ENCODE assay signal across 8 cellular contexts in the genomic region with DNA sequence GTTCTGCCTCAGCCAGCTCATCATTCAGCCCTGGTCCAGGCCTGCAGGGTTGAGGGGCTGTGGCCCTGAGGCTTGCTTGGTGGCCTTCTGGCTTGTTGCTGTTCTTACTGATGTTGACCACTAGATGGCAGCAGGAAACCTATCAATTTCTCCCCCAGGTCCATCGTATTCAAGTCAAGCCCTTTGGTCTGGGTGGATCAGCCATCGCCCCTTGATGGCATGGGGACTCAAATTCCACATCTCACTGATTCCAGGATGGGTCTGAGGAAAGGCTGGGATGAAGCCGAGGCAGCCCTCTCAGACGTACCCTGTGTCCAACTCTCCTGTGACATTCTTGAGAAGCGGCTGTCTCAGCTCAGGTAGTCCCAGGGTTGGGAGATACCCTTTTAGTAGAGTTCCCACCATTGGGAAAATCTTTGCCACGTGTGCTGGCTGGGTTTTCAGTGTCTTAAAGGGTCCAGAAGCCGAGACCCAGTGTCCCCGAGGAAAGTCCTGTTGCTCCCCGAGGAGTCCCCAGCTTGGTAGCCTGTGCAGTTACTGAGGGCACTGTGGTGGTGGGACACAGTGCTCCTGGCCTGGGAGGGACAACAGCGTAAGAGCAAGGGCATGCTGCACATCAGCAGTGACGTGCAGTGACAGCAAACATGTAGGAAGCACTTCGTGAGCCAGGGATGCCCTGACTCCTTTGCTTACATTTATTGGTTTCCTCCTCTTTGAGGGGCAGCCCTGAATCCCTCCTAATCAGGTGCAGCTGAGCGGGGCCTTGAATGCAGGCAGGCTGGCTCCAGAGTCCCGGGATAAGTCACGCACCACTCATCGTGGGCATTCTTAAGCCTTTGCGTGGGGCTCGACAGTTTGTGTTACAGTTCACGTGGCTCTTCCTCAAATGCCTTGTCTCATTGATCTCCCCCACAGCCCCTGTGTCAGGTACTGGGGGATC. TPM values are rescaled to one million over a fixed set of nuclear protein-coding genes. Genes with fewer than 3 reads are reported as not detected.
A peak's percentile ranks its signal among the peaks of the same experiment; 100 is the strongest.
DNase-seq lines count a peak whose midpoint lies in the region; ATAC-seq and TF ChIP-seq lines count a peak whose summit lies in the region.

No MANE protein-coding gene starts in this region.

- 74 to 77% methylated on average over 18 of the region's 19 CpGs for WGBS in tibial nerve, 2 donors

- H3K27me3 ChIP-seq in BJ (ENCODE audit: control insufficient read depth, insufficient read depth, low read length) (no peaks in the 10 kb centered on the region), tibial nerve (no peaks in the 10 kb centered on the region)

- no peak for ATAC-seq in HG03457 (IDR thresholded peaks at IDR 0.05; ENCODE audit: unreplicated experiment)

- no peak for TF ChIP-seq POLR2A in tibial nerve (IDR thresholded peaks at IDR 0.05)

- H3K36me3 Mint-ChIP-seq in activated CD4-positive, alpha-beta memory T cell treated with anti-CD3 and anti-CD28 coated beads for 36 hours = no peaks in the 10 kb centered on the region

- H3K36me3 ChIP-seq in BJ (ENCODE audit: control insufficient read depth, insufficient read depth, low read length) = no peaks in the 10 kb centered on the region
- peaks cover 0 to 6% (median 0%) of the 10 kb centered on the region in 3 donors for H3K36me3 ChIP-seq in tibial nerve

- H3K9me3 Mint-ChIP-seq in activated CD4-positive, alpha-beta memory T cell treated with anti-CD3 and anti-CD28 coated beads for 36 hours = no peaks in the 10 kb centered on the region

- peaks cover 0 to 66% (median 23%) of the 10 kb centered on the region in 4 donors for H3K4me1 ChIP-seq in tibial nerve

- DNase-seq in BJ (ENCODE audit: low read depth) = no peak
- peak; percentile 71 for DNase-seq in H4 (ENCODE audit: low spot score)
- DNase-seq in NCI-H446 (lab: John Stamatoyannopoulos, UW) = peak; percentile 61 to 81
- peak; percentile 44 for DNase-seq in activated CD4-positive, alpha-beta memory T cell treated with anti-CD3 and anti-CD28 coated beads for 36 hours
- peak; percentile 88 for DNase-seq in epidermal melanocyte (ENCODE audit: insufficient read length, low spot score)
- DNase-seq in midbrain (lab: John Stamatoyannopoulos, UW) = peak; percentile 73
- DNase-seq in tibial nerve (ENCODE audit: low spot score in 2 of 2) = peak in 1 of 2 donors; percentile 52

- H3K27ac Mint-ChIP-seq in activated CD4-positive, alpha-beta memory T cell treated with anti-CD3 and anti-CD28 coated beads for 36 hours = no peak overlapping the region

- H3K9me3 ChIP-seq in tibial nerve = no peaks in the 10 kb centered on the region

- H3K4me1 Mint-ChIP-seq in activated CD4-positive, alpha-beta memory T cell treated with anti-CD3 and anti-CD28 coated beads for 36 hours (ENCODE audit: low read depth) = no peaks in the 10 kb centered on the region

- TF ChIP-seq CTCF in BJ (IDR thresholded peaks at IDR 0.05; ENCODE audit: insufficient read depth, low read depth, low read length) = peak; percentile 74
- peak; percentile 67 to 91 (median 79) for TF ChIP-seq CTCF in tibial nerve (IDR thresholded peaks at IDR 0.05)

- H3K27me3 Mint-ChIP-seq in activated CD4-positive, alpha-beta memory T cell treated with anti-CD3 and anti-CD28 coated beads for 36 hours = peaks cover 34% of the 10 kb centered on the region

- POLR2A ChIA-PET in BJ (lab: Charles Lee) = no interaction called here
- POLR2A ChIA-PET in activated CD4-positive, alpha-beta memory T cell treated with anti-CD3 and anti-CD28 coated beads for 36 hours (lab: Charles Lee) = interaction anchor here (0.6 kb wide), 1 partner anchor 160 kb away, joined by 3 read pairs; no protein-coding TSS in a partner anchor

- H3K27ac ChIP-seq in tibial nerve = no peak overlapping the region

- CTCF ChIA-PET in BJ (lab: Yijun Ruan, JAX) = interaction anchor here (0.5 to 9.7 kb wide), 25 partner anchors 8 to 163 kb away, joined by 3 to 223 read pairs (median 5); no protein-coding TSS in a partner anchor
- CTCF ChIA-PET in activated CD4-positive, alpha-beta memory T cell treated with anti-CD3 and anti-CD28 coated beads for 36 hours (lab: Charles Lee) = interaction anchor here (0.6 to 7.9 kb wide), 12 partner anchors 13 to 147 kb away, joined by 3 to 93 read pairs (median 4); no protein-coding TSS in a partner anchor

- no peak for TF ChIP-seq EP300 in tibial nerve (IDR thresholded peaks at IDR 0.05)

- no peak overlapping the region for H3K4me3 Mint-ChIP-seq in activated CD4-positive, alpha-beta memory T cell treated with anti-CD3 and anti-CD28 coated beads for 36 hours

- H3K4me3 ChIP-seq in BJ (ENCODE audit: low read depth, low read length) (no peak overlapping the region), tibial nerve (no peak overlapping the region)

- intact Hi-C loops in activated CD4-positive, alpha-beta memory T cell treated with anti-CD3 and anti-CD28 coated beads for 36 hours (cut with micrococcal nuclease) = loop anchor here (1.0 to 5.0 kb wide), 3 partner anchors 63 to 140 kb away; no protein-coding TSS in a partner anchor

RNA-seq across cellular contexts. Expression of a gene that starts 58.6 kb away (rescaled TPM):
- polyA plus RNA-seq in BJ (2011; rRNA removed) = 45.2 and 67.0 TPM in 2 replicates
- 20.1 and 25.6 TPM in 2 replicates for polyA minus RNA-seq in BJ (2011; rRNA and poly(A)+ RNA removed)
- total RNA-seq in H4 (2014; rRNA removed; shearing (Covaris generic)) = 12.7 and 15.8 TPM in 2 replicates
- 1 to 10 TPM in 1 of 2 experiments, under 1 TPM in 1; 0.87 to 1.2 TPM for total RNA-seq in activated CD4-positive, alpha-beta memory T cell treated with anti-CD3 and anti-CD28 coated beads for 36 hours
- total RNA-seq in tibial nerve = 10 to 100 TPM; 15.7 to 32.6 (median 26.2) TPM
